8 cellular contexts compared by ENCODE assay signal in the genomic region with DNA sequence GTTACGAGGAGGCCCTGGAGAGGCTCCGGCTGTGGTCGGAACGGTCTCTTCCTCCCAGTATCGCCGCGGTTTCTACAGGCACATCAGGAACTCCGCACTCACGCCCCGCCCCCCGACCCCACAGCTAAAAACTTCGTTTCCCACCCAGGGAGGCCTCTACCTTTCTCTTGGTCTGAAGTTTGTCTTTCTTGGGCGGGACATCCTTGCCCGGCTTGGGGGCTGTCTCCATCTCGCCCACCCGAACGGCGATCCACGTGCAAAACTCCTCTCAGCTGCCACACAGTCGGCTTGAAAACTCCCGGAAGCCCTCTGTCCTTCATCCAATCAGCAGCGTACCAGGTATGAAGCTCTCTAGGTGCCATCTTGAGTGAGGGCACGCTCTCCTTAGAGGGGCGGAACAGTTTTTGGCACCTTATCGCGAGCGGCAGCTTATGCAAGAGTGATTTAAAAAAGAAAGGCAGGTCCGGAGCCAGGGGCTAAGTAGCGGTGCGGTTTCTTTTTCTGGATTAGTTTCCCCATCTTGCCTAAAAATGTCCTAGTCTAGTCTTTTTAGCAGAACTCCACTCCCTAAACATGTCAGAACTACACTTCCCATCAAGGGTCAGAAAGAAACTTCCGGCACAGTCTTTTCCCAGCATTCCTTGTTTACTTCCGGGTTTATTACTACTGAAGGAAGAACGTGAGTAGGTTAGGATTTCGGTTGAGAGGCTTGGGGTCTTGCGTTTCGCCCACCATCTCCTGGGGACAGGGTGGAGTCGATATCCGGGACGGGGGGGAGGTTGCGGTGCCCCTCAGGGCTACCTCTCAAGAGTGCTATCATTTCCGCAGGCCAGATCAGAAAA. TPM values are rescaled to one million over a fixed set of nuclear protein-coding genes. Genes with fewer than 3 reads are reported as not detected.
DNase-seq lines count a peak whose midpoint lies in the region; ATAC-seq and TF ChIP-seq lines count a peak whose summit lies in the region.

A gene (plus strand): TSS at position 660 of the 842 bp plus-strand sequence. CDS start 256 bp downstream, outside the sequence.
A gene with protein sequence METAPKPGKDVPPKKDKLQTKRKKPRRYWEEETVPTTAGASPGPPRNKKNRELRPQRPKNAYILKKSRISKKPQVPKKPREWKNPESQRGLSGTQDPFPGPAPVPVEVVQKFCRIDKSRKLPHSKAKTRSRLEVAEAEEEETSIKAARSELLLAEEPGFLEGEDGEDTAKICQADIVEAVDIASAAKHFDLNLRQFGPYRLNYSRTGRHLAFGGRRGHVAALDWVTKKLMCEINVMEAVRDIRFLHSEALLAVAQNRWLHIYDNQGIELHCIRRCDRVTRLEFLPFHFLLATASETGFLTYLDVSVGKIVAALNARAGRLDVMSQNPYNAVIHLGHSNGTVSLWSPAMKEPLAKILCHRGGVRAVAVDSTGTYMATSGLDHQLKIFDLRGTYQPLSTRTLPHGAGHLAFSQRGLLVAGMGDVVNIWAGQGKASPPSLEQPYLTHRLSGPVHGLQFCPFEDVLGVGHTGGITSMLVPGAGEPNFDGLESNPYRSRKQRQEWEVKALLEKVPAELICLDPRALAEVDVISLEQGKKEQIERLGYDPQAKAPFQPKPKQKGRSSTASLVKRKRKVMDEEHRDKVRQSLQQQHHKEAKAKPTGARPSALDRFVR (minus strand): TSS at position 298 of the 842 bp plus-strand sequence. CDS start 69 bp downstream, at position 229.

- no peaks in the 10 kb centered on the region for H3K9me3 ChIP-seq in vagina

- peak within 1 kb of the TSS; percentile 81 for H3K27ac ChIP-seq in vagina

- peaks cover 0 to 34% of the 10 kb centered on the region in 2 donors for H3K36me3 ChIP-seq in vagina

- ATAC-seq in HG02840 (IDR thresholded peaks at IDR 0.05; ENCODE audit: low FRiP score, unreplicated experiment) (peak; percentile 80), left cardiac atrium (peak; percentile 96)

- peaks cover 28% of the 10 kb centered on the region for H3K4me1 ChIP-seq in vagina

- H3K4me3 ChIP-seq in vagina: peak within 1 kb of the TSS; percentile 63 to 81

- intact Hi-C loops in left cardiac atrium (cut with DNase I): no loop called here
- intact Hi-C loops in posterior vena cava (cut with DNase I): no loop called here
- intact Hi-C loops in vagina (cut with DNase I): no loop called here

- no peaks in the 10 kb centered on the region for H3K27me3 ChIP-seq in vagina

- peak; percentile 43 for TF ChIP-seq POLR2A in GM15510 (IDR thresholded peaks at IDR 0.05; ENCODE audit: borderline replicate concordance, extremely low read depth, insufficient read length)
- no peak for TF ChIP-seq POLR2A in vagina (IDR thresholded peaks at IDR 0.05)

- DNase-seq in NCI-H1436 (lab: John Stamatoyannopoulos, UW): peak; percentile 82
- peak; percentile 70 for DNase-seq in T follicular helper cell (ENCODE audit: low read depth)
- peak; percentile 88 for DNase-seq in amniotic epithelial cell (ENCODE audit: low read depth)
- peak; percentile 83 for DNase-seq in left cardiac atrium
- DNase-seq in posterior vena cava (ENCODE audit: low spot score): peak; percentile 91
- DNase-seq in vagina (ENCODE audit: extremely low spot score in 2 of 2): no peak

- TF ChIP-seq CTCF in vagina (IDR thresholded peaks at IDR 0.05): no peak

RNA-seq across cellular contexts. Expression of the first gene that starts in this region (rescaled TPM):
- total RNA-seq in left cardiac atrium: 10 to 100 TPM; 43.9 to 47.5 TPM
- total RNA-seq in posterior vena cava: 10 to 100 TPM; 29.1 to 31.0 TPM
- total RNA-seq in vagina: 9.1 TPM

RNA-seq across cellular contexts. Expression of the second gene that starts in this region (rescaled TPM):
- total RNA-seq in left cardiac atrium (10 to 100 TPM; 19.0 to 31.6 TPM), posterior vena cava (10 to 100 TPM; 31.7 to 40.3 TPM), vagina (36.3 TPM)

Comparison
In these comparisons a context has a peak if more than half of its experiments do, and no peak if none do; other contexts are left out.
1. DNase-seq: peak in NCI-H1436 (single experiment), T follicular helper cell (single experiment), amniotic epithelial cell (single experiment), left cardiac atrium (single experiment) and posterior vena cava (single experiment); none in vagina (0 of 2).